Comparison of ENCODE assay signal across 32 cellular contexts in the genomic region with DNA sequence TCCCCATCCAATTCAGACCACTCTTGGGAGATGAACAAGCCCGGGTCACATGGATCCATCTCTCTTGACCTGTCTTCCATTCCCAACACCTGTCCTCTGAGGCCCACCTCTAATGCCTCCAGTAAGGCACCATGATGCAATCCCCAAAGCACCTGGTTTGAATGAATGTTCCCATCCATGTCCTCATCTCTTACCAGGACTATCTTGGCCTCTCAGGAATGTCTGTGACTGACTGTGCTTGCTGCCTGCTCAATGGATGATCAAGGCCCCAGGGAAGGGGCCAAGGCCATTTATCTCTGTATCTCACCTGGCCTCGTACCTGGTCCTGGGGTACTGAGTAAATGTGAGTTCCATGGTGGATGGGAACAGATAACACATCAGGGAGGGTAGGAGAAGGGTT. TPM values are rescaled to one million over a fixed set of nuclear protein-coding genes. Genes with fewer than 3 reads are reported as not detected.
"Had no signal": no experiment of that assay in that cellular context is flagged by ENCODE, and none has a peak within 500 bp of the region (broad histone marks: within the 10 kb centered on the region; RNA-seq: fewer than 3 reads in every experiment).

No MANE protein-coding gene starts in this region.

- H3K27ac ChIP-seq: ascending aorta, coronary artery, dorsolateral prefrontal cortex, esophagus muscularis mucosa, gastroesophageal sphincter, WERI-Rb-1 had no signal

- H3K27ac Mint-ChIP-seq: activated B cell treated with CpG ODN at 0.5 μM for 24 hours; activated CD4-positive, alpha-beta memory T cell treated with anti-CD3 and anti-CD28 coated beads for 36 hours; activated CD4-positive, alpha-beta T cell treated with anti-CD3 and anti-CD28 coated beads for 36 hours; activated CD4-positive, alpha-beta T cell treated with anti-CD3 and anti-CD28 coated beads, Interleukin-2, amount 10 ng/mL, durations not matched to agents 24 days and 14 days; activated naive CD4-positive, alpha-beta T cell treated with anti-CD3 and anti-CD28 coated beads, Interleukin-2, amount 10 ng/mL, durations not matched to agents 7 days and 5 days; activated naive CD4-positive, alpha-beta T cell treated with anti-CD3 and anti-CD28 coated beads, Interleukin-2, amount 50 U/mL, for 72 hours; activated naive CD8-positive, alpha-beta T cell treated with anti-CD3 and anti-CD28 coated beads, Interleukin-2, amount 10 ng/mL, durations not matched to agents 7 days and 5 days; activated T-cell treated with anti-CD3 and anti-CD28 coated beads, Interleukin-2, amount 50 U/mL, for 24 hours; activated T-cell treated with anti-CD3 and anti-CD28 coated beads, Interleukin-2, amount 50 U/mL, for 72 hours; brain; dendritic cell treated with granulocyte-macrophage colony-stimulating factor and Interleukin-4, amounts not matched to agents 40 ng/mL and 50 ng/mL, for 4 days; endodermal cell; T-helper 17 cell; T-helper 2 cell treated with Interferon-gamma antibody and Interleukin-4, amounts not matched to agents 5 μg/mL and 100 μg/mL, for 36 hours had no signal

- H3K27me3 Mint-ChIP-seq: activated T-cell treated with anti-CD3 and anti-CD28 coated beads, Interleukin-2, amount 50 U/mL, for 24 hours; dendritic cell treated with granulocyte-macrophage colony-stimulating factor and Interleukin-4, amounts not matched to agents 40 ng/mL and 50 ng/mL, for 4 days had no signal

- H3K36me3 ChIP-seq: ascending aorta, breast epithelium, esophagus muscularis mucosa, gastroesophageal sphincter, WERI-Rb-1 had no signal

- DNase-seq: activated B cell treated with CpG ODN at 0.5 μM for 24 hours; activated CD4-positive, alpha-beta memory T cell treated with anti-CD3 and anti-CD28 coated beads for 36 hours; activated CD4-positive, alpha-beta T cell treated with anti-CD3 and anti-CD28 coated beads for 36 hours; activated CD4-positive, alpha-beta T cell treated with anti-CD3 and anti-CD28 coated beads, Interleukin-2, amount 10 ng/mL, durations not matched to agents 24 days and 14 days; activated CD8-positive, alpha-beta memory T cell treated with anti-CD3 and anti-CD28 coated beads, Interleukin-2, amount 50 U/mL, for 48 hours; activated gamma-delta T cell; activated naive CD4-positive, alpha-beta T cell; activated naive CD4-positive, alpha-beta T cell treated with anti-CD3 and anti-CD28 coated beads, Interleukin-2, amount 10 ng/mL, durations not matched to agents 7 days and 5 days; activated naive CD8-positive, alpha-beta T cell treated with anti-CD3 and anti-CD28 coated beads, Interleukin-2, amount 10 ng/mL, durations not matched to agents 7 days and 5 days; activated T-cell treated with anti-CD3 and anti-CD28 coated beads for 4 hours; activated T-cell treated with anti-CD3 and anti-CD28 coated beads, Interleukin-2, amount 50 U/mL, for 24 hours; activated T-cell treated with anti-CD3 and anti-CD28 coated beads, Interleukin-2, amount 50 U/mL, for 72 hours; dorsolateral prefrontal cortex; effector memory CD4-positive, alpha-beta T cell; endodermal cell; erythroblast; foreskin melanocyte; T-helper 1 cell; T-helper 17 cell; T1000; WERI-Rb-1 had no signal

- H3K9me3 Mint-ChIP-seq: activated B cell treated with CpG ODN at 0.5 μM for 24 hours; activated CD4-positive, alpha-beta memory T cell treated with anti-CD3 and anti-CD28 coated beads for 36 hours; activated CD4-positive, alpha-beta T cell treated with anti-CD3 and anti-CD28 coated beads, Interleukin-2, amount 10 ng/mL, durations not matched to agents 24 days and 14 days; activated naive CD4-positive, alpha-beta T cell treated with anti-CD3 and anti-CD28 coated beads, Interleukin-2, amount 10 ng/mL, durations not matched to agents 7 days and 5 days; activated naive CD4-positive, alpha-beta T cell treated with anti-CD3 and anti-CD28 coated beads, Interleukin-2, amount 50 U/mL, for 72 hours; activated naive CD8-positive, alpha-beta T cell treated with anti-CD3 and anti-CD28 coated beads, Interleukin-2, amount 10 ng/mL, durations not matched to agents 7 days and 5 days; activated T-cell treated with anti-CD3 and anti-CD28 coated beads, Interleukin-2, amount 50 U/mL, for 24 hours; activated T-cell treated with anti-CD3 and anti-CD28 coated beads, Interleukin-2, amount 50 U/mL, for 72 hours; brain; central memory CD8-positive, alpha-beta T cell; dendritic cell treated with granulocyte-macrophage colony-stimulating factor and Interleukin-4, amounts not matched to agents 40 ng/mL and 50 ng/mL, for 4 days; endodermal cell; T-helper 2 cell treated with Interferon-gamma antibody and Interleukin-4, amounts not matched to agents 5 μg/mL and 100 μg/mL, for 36 hours had no signal

- H3K36me3 Mint-ChIP-seq: activated CD4-positive, alpha-beta memory T cell treated with anti-CD3 and anti-CD28 coated beads for 36 hours; activated naive CD4-positive, alpha-beta T cell treated with anti-CD3 and anti-CD28 coated beads, Interleukin-2, amount 10 ng/mL, durations not matched to agents 7 days and 5 days; activated naive CD4-positive, alpha-beta T cell treated with anti-CD3 and anti-CD28 coated beads, Interleukin-2, amount 50 U/mL, for 72 hours; activated naive CD8-positive, alpha-beta T cell treated with anti-CD3 and anti-CD28 coated beads, Interleukin-2, amount 10 ng/mL, durations not matched to agents 7 days and 5 days; brain had no signal

- H3K4me1 ChIP-seq: ascending aorta, breast epithelium, gastroesophageal sphincter had no signal

- ATAC-seq: activated CD4-positive, alpha-beta T cell treated with anti-CD3 and anti-CD28 coated beads for 36 hours; activated CD4-positive, CD25-positive, alpha-beta regulatory T cell treated with anti-CD3 and anti-CD28 coated beads, Interleukin-2, amount 50 U/mL, for 24 hours; gastroesophageal sphincter; T-helper 17 cell had no signal

- H3K4me3 Mint-ChIP-seq: activated B cell treated with CpG ODN at 0.5 μM for 24 hours; activated CD4-positive, alpha-beta memory T cell treated with anti-CD3 and anti-CD28 coated beads for 36 hours; activated CD4-positive, alpha-beta T cell treated with anti-CD3 and anti-CD28 coated beads for 36 hours; activated CD4-positive, alpha-beta T cell treated with anti-CD3 and anti-CD28 coated beads, Interleukin-2, amount 10 ng/mL, durations not matched to agents 24 days and 14 days; activated naive CD4-positive, alpha-beta T cell treated with anti-CD3 and anti-CD28 coated beads, Interleukin-2, amount 10 ng/mL, durations not matched to agents 7 days and 5 days; activated naive CD8-positive, alpha-beta T cell treated with anti-CD3 and anti-CD28 coated beads, Interleukin-2, amount 10 ng/mL, durations not matched to agents 7 days and 5 days; activated T-cell treated with anti-CD3 and anti-CD28 coated beads, Interleukin-2, amount 50 U/mL, for 24 hours; activated T-cell treated with anti-CD3 and anti-CD28 coated beads, Interleukin-2, amount 50 U/mL, for 72 hours; brain; central memory CD8-positive, alpha-beta T cell; dendritic cell treated with granulocyte-macrophage colony-stimulating factor and Interleukin-4, amounts not matched to agents 40 ng/mL and 50 ng/mL, for 4 days; endodermal cell; T-helper 17 cell; T-helper 2 cell treated with Interferon-gamma antibody and Interleukin-4, amounts not matched to agents 5 μg/mL and 100 μg/mL, for 36 hours had no signal

- H3K27me3 ChIP-seq: ascending aorta, breast epithelium, dorsolateral prefrontal cortex, esophagus muscularis mucosa, gastroesophageal sphincter had no signal

- H3K4me1 Mint-ChIP-seq: activated B cell treated with CpG ODN at 0.5 μM for 24 hours; activated CD4-positive, alpha-beta T cell treated with anti-CD3 and anti-CD28 coated beads for 36 hours; activated CD4-positive, alpha-beta T cell treated with anti-CD3 and anti-CD28 coated beads, Interleukin-2, amount 10 ng/mL, durations not matched to agents 24 days and 14 days; activated naive CD4-positive, alpha-beta T cell treated with anti-CD3 and anti-CD28 coated beads, Interleukin-2, amount 10 ng/mL, durations not matched to agents 7 days and 5 days; activated naive CD8-positive, alpha-beta T cell treated with anti-CD3 and anti-CD28 coated beads, Interleukin-2, amount 10 ng/mL, durations not matched to agents 7 days and 5 days; brain; central memory CD8-positive, alpha-beta T cell had no signal

- H3K9me3 ChIP-seq: ascending aorta, breast epithelium, esophagus muscularis mucosa, gastroesophageal sphincter had no signal

- H3K4me3 ChIP-seq: ascending aorta, breast epithelium, coronary artery, dorsolateral prefrontal cortex, esophagus muscularis mucosa, gastroesophageal sphincter had no signal

RNA-seq across cellular contexts. Expression of a gene that starts 49.7 kb away (rescaled TPM):
- total RNA-seq: activated B cell treated with CpG ODN at 0.5 μM for 24 hours; activated CD4-positive, alpha-beta memory T cell treated with anti-CD3 and anti-CD28 coated beads for 36 hours; activated CD4-positive, alpha-beta T cell treated with anti-CD3 and anti-CD28 coated beads for 36 hours; activated CD4-positive, alpha-beta T cell treated with anti-CD3 and anti-CD28 coated beads, Interleukin-2, amount 10 ng/mL, durations not matched to agents 24 days and 14 days; activated naive CD4-positive, alpha-beta T cell treated with anti-CD3 and anti-CD28 coated beads, Interleukin-2, amount 50 U/mL, for 72 hours; activated naive CD8-positive, alpha-beta T cell treated with anti-CD3 and anti-CD28 coated beads, Interleukin-2, amount 10 ng/mL, durations not matched to agents 7 days and 5 days had no signal
